In the genomic region with DNA sequence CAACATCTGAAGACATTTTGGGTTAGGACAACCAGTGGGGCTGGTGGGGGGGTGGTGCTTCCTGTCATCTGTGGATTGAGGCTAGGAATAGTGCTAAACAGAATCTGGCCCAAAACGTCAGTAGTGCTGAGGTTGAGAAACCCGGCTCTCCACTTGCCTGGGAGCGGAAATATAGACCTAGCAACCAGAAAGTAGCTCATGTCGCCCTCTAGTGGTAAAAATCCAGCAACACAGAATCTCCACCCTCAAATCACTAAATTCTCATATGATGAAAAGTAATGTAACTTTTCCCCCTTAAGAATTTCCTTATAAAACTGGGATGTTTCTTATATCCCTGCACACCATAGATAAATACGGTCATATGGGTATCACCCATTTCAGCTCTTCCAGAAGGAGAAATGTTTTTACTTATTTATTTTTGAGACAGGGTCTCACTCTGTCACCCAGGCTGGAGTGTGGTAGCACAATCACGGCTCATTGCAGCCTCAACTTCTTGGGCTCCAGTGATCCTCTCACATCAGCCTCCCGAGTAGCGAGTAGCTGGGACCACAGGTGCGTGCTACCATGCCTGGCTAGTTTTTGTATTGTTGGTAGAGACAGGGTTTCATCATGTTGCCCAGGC, we compare ENCODE assay signal across 8 cellular contexts. TPM values are rescaled to one million over a fixed set of nuclear protein-coding genes. Genes with fewer than 3 reads are reported as not detected.
DNase-seq lines count a peak whose midpoint lies in the region; ATAC-seq lines count a peak whose summit lies in the region.

No MANE protein-coding gene starts in this region.

- peaks cover 91% of the 10 kb centered on the region for H3K36me3 ChIP-seq in CD4-positive, CD25-positive, alpha-beta regulatory T cell (ENCODE audit: control insufficient read depth, insufficient read depth, low read length)

- no peaks in the 10 kb centered on the region for H3K27me3 ChIP-seq in CD4-positive, CD25-positive, alpha-beta regulatory T cell (ENCODE audit: control insufficient read depth, insufficient read depth, low read length)

- H3K4me1 Mint-ChIP-seq in CD4-positive, CD25-positive, alpha-beta regulatory T cell = peaks cover 24 to 68% (median 53%) of the 10 kb centered on the region in 4 donors

- peaks cover 28% of the 10 kb centered on the region for H3K4me1 ChIP-seq in CD4-positive, CD25-positive, alpha-beta regulatory T cell (ENCODE audit: control insufficient read depth, insufficient read depth, low read length, poor library complexity, severe bottlenecking)

- H3K4me3 ChIP-seq in CD4-positive, CD25-positive, alpha-beta regulatory T cell (ENCODE audit: low read depth, low read length) = peak overlapping the region; percentile 27

- DNase-seq in CD4-positive, CD25-positive, alpha-beta regulatory T cell = peak; percentile 64 to 86 (median 79)
- peak; percentile 39 to 83 for DNase-seq in NCI-H526 (lab: John Stamatoyannopoulos, UW)
- peak; percentile 53 for DNase-seq in activated CD4-positive, alpha-beta T cell treated with anti-CD3 and anti-CD28 coated beads, Interleukin-2, amount 50 U/mL, for 1 hour
- DNase-seq in effector CD4-positive, alpha-beta T cell = peak; percentile 62
- peak; percentile 89 for DNase-seq in medulla oblongata (ENCODE audit: extremely low spot score)
- DNase-seq in stimulated activated CD8-positive, alpha-beta memory T cell treated with anti-CD3 and anti-CD28 coated beads, Interleukin-4, amount 100 ng/mL, for 24 hours (ENCODE audit: low read depth) = peak; percentile 38

- peak overlapping the region; percentile 82 for H3K27ac ChIP-seq in CD4-positive, CD25-positive, alpha-beta regulatory T cell (ENCODE audit: insufficient read depth, low read length, poor library complexity, severe bottlenecking)

- H3K27me3 Mint-ChIP-seq in CD4-positive, CD25-positive, alpha-beta regulatory T cell = no peaks in the 10 kb centered on the region

- ATAC-seq in CD4-positive, CD25-positive, alpha-beta regulatory T cell (ENCODE audit: low read depth in 2 of 2) = peak; percentile 82 to 86
- peak; percentile 78 for ATAC-seq in GM19328 (IDR thresholded peaks at IDR 0.05; ENCODE audit: unreplicated experiment)
- ATAC-seq in HG03457 (IDR thresholded peaks at IDR 0.05; ENCODE audit: unreplicated experiment) = peak; percentile 63

- H3K9me3 ChIP-seq in CD4-positive, CD25-positive, alpha-beta regulatory T cell (ENCODE audit: control insufficient read depth in 2 of 2, low read length in 2 of 2) = no peaks in the 10 kb centered on the region

- H3K9me3 Mint-ChIP-seq in CD4-positive, CD25-positive, alpha-beta regulatory T cell = no peaks in the 10 kb centered on the region

- H3K4me3 Mint-ChIP-seq in CD4-positive, CD25-positive, alpha-beta regulatory T cell = peak overlapping the region; percentile 5 to 79 (median 69)

- peaks cover 54% of the 10 kb centered on the region for H3K36me3 Mint-ChIP-seq in CD4-positive, CD25-positive, alpha-beta regulatory T cell

- H3K27ac Mint-ChIP-seq in CD4-positive, CD25-positive, alpha-beta regulatory T cell = peak overlapping the region; percentile 35 to 93 (median 64)

RNA-seq across cellular contexts. Expression of a gene that starts 34.4 kb away (rescaled TPM):
- total RNA-seq in CD4-positive, CD25-positive, alpha-beta regulatory T cell = 220 TPM
- polyA plus RNA-seq in CD4-positive, CD25-positive, alpha-beta regulatory T cell = 100 to 1,000 TPM; 122 to 157 (median 139) TPM

RNA-seq across cellular contexts. Expression of a gene that starts 39.3 kb away (rescaled TPM):
- 1.4 TPM for total RNA-seq in CD4-positive, CD25-positive, alpha-beta regulatory T cell
- under 1 TPM in 3 of 4 donors, not detected in 1; 0.25 to 0.86 (median 0.64) TPM for polyA plus RNA-seq in CD4-positive, CD25-positive, alpha-beta regulatory T cell

Comparison
In these comparisons a context has a peak if more than half of its experiments do, and no peak if none do; other contexts are left out.
1. Peak in every context shown above with its lines: DNase-seq, ATAC-seq, H3K4me3 ChIP-seq and H3K27ac ChIP-seq.
2. DNase-seq: peak in every context shown above with its lines; median percentile 89 in medulla oblongata; 79 in CD4-positive, CD25-positive, alpha-beta regulatory T cell; 62 in effector CD4-positive, alpha-beta T cell; 61 in NCI-H526; 53 in activated CD4-positive, alpha-beta T cell treated with anti-CD3 and anti-CD28 coated beads, Interleukin-2, amount 50 U/mL, for 1 hour; 38 in stimulated activated CD8-positive, alpha-beta memory T cell treated with anti-CD3 and anti-CD28 coated beads, Interleukin-4, amount 100 ng/mL, for 24 hours.